In genomic region chr10:48457949-48458661, GRCh38 we compare ENCODE assay signal across 17 cellular contexts.
"Had no signal": no experiment of that assay in that cellular context is flagged by ENCODE, and none has a peak within 500 bp of the region (broad histone marks: within the 10 kb centered on the region; RNA-seq: fewer than 3 reads in every experiment).

No MANE protein-coding gene starts in this region.

- H3K27me3 Mint-ChIP-seq: activated CD4-positive, alpha-beta T cell treated with anti-CD3 and anti-CD28 coated beads for 36 hours; activated CD8-positive, alpha-beta T cell treated with anti-CD3 and anti-CD28 coated beads for 36 hours had no signal

- H3K4me3 ChIP-seq: heart left ventricle, left ventricle myocardium inferior, pancreas, vagina had no signal

- DNase-seq: activated CD4-positive, alpha-beta T cell treated with anti-CD3 and anti-CD28 coated beads for 36 hours; activated CD8-positive, alpha-beta memory T cell treated with anti-CD3 and anti-CD28 coated beads, Interleukin-2, amount 50 U/mL, for 4 hours; activated CD8-positive, alpha-beta T cell treated with anti-CD3 and anti-CD28 coated beads for 36 hours; amygdala; brain microvascular endothelial cell; effector CD4-positive, alpha-beta T cell; foreskin melanocyte; left ventricle myocardium inferior; mesenchymal stem cell; stimulated activated CD4-positive, alpha-beta T cell treated with anti-CD3 and anti-CD28 coated beads, Interleukin-4, amount 100 ng/mL, for 4 hours had no signal

- ATAC-seq: activated CD4-positive, alpha-beta T cell treated with anti-CD3 and anti-CD28 coated beads for 36 hours; activated CD8-positive, alpha-beta T cell treated with anti-CD3 and anti-CD28 coated beads for 36 hours; activated naive CD4-positive, alpha-beta T cell treated with anti-CD3 and anti-CD28 coated beads, Interleukin-2, amount 50 U/mL, for 72 hours; pancreas had no signal

- H3K9me3 ChIP-seq: heart left ventricle, left ventricle myocardium inferior, pancreas, vagina had no signal

- H3K27ac Mint-ChIP-seq: activated CD4-positive, alpha-beta T cell treated with anti-CD3 and anti-CD28 coated beads for 36 hours; activated CD8-positive, alpha-beta T cell treated with anti-CD3 and anti-CD28 coated beads for 36 hours; activated naive CD4-positive, alpha-beta T cell treated with anti-CD3 and anti-CD28 coated beads, Interleukin-2, amount 50 U/mL, for 72 hours; activated T-helper 1 cell treated with anti-CD3 and anti-CD28 coated beads, Interleukin-12 subunit alpha, Interleukin-12 subunit beta, Interleukin-2, Interleukin-4 antibody, amounts not matched to agents 30 ng/mL and 10 ng/mL and 1 ng/mL, durations not matched to agents 14 hours and 24 hours and 36 hours; stimulated activated naive CD8-positive, alpha-beta T cell treated with anti-CD3 and anti-CD28 coated beads, Interleukin-15, amount 100 ng/mL, for 72 hours; T-helper 2 cell treated with Interferon-gamma antibody and Interleukin-4, amounts not matched to agents 5 μg/mL and 100 μg/mL, for 36 hours had no signal

- H3K4me1 ChIP-seq: pancreas, vagina had no signal

- H3K27me3 ChIP-seq: brain microvascular endothelial cell, heart left ventricle, pancreas, vagina had no signal

- H3K4me3 Mint-ChIP-seq: activated CD4-positive, alpha-beta T cell treated with anti-CD3 and anti-CD28 coated beads for 36 hours; activated CD8-positive, alpha-beta T cell treated with anti-CD3 and anti-CD28 coated beads for 36 hours; activated T-helper 1 cell treated with anti-CD3 and anti-CD28 coated beads, Interleukin-12 subunit alpha, Interleukin-12 subunit beta, Interleukin-2, Interleukin-4 antibody, amounts not matched to agents 30 ng/mL and 10 ng/mL and 1 ng/mL, durations not matched to agents 14 hours and 24 hours and 36 hours; stimulated activated naive CD8-positive, alpha-beta T cell treated with anti-CD3 and anti-CD28 coated beads, Interleukin-15, amount 100 ng/mL, for 72 hours; T-helper 2 cell treated with Interferon-gamma antibody and Interleukin-4, amounts not matched to agents 5 μg/mL and 100 μg/mL, for 36 hours had no signal

- H3K4me1 Mint-ChIP-seq: activated CD4-positive, alpha-beta T cell treated with anti-CD3 and anti-CD28 coated beads for 36 hours; stimulated activated naive CD8-positive, alpha-beta T cell treated with anti-CD3 and anti-CD28 coated beads, Interleukin-15, amount 100 ng/mL, for 72 hours had no signal

- H3K36me3 ChIP-seq: left ventricle myocardium inferior, pancreas, vagina had no signal

- H3K36me3 Mint-ChIP-seq: activated naive CD4-positive, alpha-beta T cell treated with anti-CD3 and anti-CD28 coated beads, Interleukin-2, amount 50 U/mL, for 72 hours had no signal

- H3K9me3 Mint-ChIP-seq: activated CD8-positive, alpha-beta T cell treated with anti-CD3 and anti-CD28 coated beads for 36 hours; activated naive CD4-positive, alpha-beta T cell treated with anti-CD3 and anti-CD28 coated beads, Interleukin-2, amount 50 U/mL, for 72 hours; activated T-helper 1 cell treated with anti-CD3 and anti-CD28 coated beads, Interleukin-12 subunit alpha, Interleukin-12 subunit beta, Interleukin-2, Interleukin-4 antibody, amounts not matched to agents 30 ng/mL and 10 ng/mL and 1 ng/mL, durations not matched to agents 14 hours and 24 hours and 36 hours; stimulated activated naive CD8-positive, alpha-beta T cell treated with anti-CD3 and anti-CD28 coated beads, Interleukin-15, amount 100 ng/mL, for 72 hours; T-helper 2 cell treated with Interferon-gamma antibody and Interleukin-4, amounts not matched to agents 5 μg/mL and 100 μg/mL, for 36 hours had no signal

- H3K27ac ChIP-seq: brain microvascular endothelial cell, heart left ventricle, left ventricle myocardium inferior, pancreas, vagina had no signal
